9 cellular contexts compared by ENCODE assay signal in the genomic region with DNA sequence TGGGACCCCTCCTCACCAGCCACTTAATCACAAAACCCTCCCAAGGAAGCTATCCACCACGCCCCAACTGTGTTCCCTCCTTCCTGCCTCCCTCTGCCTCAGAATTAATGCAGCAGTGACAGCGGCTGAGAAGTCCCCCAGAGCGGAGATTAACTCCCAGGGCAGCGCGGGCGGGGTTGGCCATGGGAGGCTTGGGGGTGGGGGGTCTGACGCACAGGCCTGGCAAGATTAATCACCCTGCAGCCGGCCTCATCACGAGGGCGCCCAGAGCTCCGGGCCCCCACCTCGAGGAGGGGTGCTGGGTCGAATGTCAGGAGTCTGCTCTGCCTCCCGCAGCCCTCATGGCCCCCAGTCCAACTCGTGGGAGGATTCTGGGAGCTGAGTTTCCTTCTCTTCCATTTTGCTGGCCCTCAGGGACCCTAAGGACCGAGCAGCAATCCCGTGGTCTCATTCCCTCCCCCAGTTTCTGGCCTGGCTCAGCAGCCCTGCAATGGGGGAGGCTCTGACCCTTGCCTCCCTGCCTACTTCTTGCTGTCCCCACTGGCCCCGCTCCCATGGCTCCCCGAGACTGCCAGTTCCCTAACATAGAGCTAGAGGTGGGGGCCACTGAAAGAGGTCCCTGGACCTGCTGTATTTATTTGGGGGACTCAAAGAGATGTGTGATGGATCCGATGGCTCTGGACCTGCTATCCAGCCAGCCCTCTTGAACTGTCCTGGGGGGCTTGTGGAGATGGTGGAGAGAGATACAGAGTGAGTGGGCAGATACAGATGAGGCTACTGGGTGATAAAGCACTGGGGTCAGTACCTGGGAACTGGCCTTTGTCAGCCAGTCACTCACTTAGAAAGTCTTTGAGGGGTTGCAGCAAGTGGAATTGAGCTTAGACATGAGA. TPM values are rescaled to one million over a fixed set of nuclear protein-coding genes. Genes with fewer than 3 reads are reported as not detected.
DNase-seq lines count a peak whose midpoint lies in the region; ATAC-seq and TF ChIP-seq lines count a peak whose summit lies in the region.
"Had no signal": no experiment of that assay in that cellular context is flagged by ENCODE, and none has a peak within 500 bp of the region (broad histone marks: within the 10 kb centered on the region; RNA-seq: fewer than 3 reads in every experiment).

No MANE protein-coding gene starts in this region.

- peaks cover 9% of the 10 kb centered on the region for H3K27me3 Mint-ChIP-seq in brain

- no peak overlapping the region for H3K4me3 ChIP-seq in left lung
- no peak overlapping the region for H3K4me3 ChIP-seq in thyroid gland (replicated peaks in 1 of 3)

- no peak overlapping the region for H3K27ac ChIP-seq in left lung
- peak overlapping the region; percentile 20 to 74 (median 65) for H3K27ac ChIP-seq in thyroid gland

- intact Hi-C loops in left lung (cut with DNase I) (loop anchor here in 1 of 2 donors (10.0 kb wide), 1 partner anchor 56 kb away; no protein-coding TSS in a partner anchor), thyroid gland (cut with DNase I) (no loop called here)

- peak; percentile 5 for ATAC-seq in left lung

- H3K4me1 Mint-ChIP-seq in brain: peaks cover 96% of the 10 kb centered on the region

- H3K27me3 ChIP-seq in left lung: peaks cover 0 to 22% of the 10 kb centered on the region in 2 donors
- H3K27me3 ChIP-seq in thyroid gland: no peaks in the 10 kb centered on the region

- peak; percentile 35 for DNase-seq in NCI-H2171 treated with DMSO at 0.1 percent for 48 hours (lab: John Stamatoyannopoulos, UW)
- no peak for DNase-seq in NCI-H2171 (lab: John Stamatoyannopoulos, UW)
- no peak for DNase-seq in left lung
- no peak for DNase-seq in thyroid gland
- no peak for DNase-seq in stimulated activated CD8-positive, alpha-beta memory T cell treated with anti-CD3 and anti-CD28 coated beads, Interleukin-4, amount 100 ng/mL, for 48 hours
- DNase-seq in NCI-H1105 treated with DMSO at 0.1 percent for 48 hours (lab: John Stamatoyannopoulos, UW): no peak
- no peak for DNase-seq in NCI-H510A treated with DMSO at 0.1 percent for 48 hours (lab: John Stamatoyannopoulos, UW)
- DNase-seq: activated naive CD4-positive, alpha-beta T cell treated with Interleukin-2 at 50 U/mL for 16 hours had no signal

- no peak for TF ChIP-seq POLR2A in thyroid gland (IDR thresholded peaks at IDR 0.05)

- 45 to 60% methylated on average over 7 to 19 of the region's 20 CpGs for WGBS in thyroid gland, 2 donors

- peak overlapping the region; percentile 85 to 98 (median 95) for H3K27ac Mint-ChIP-seq in brain

- peaks cover 0 to 6% (median 0%) of the 10 kb centered on the region in 5 experiments for H3K9me3 Mint-ChIP-seq in brain

- H3K4me1 ChIP-seq in left lung (peaks cover 10 to 17% of the 10 kb centered on the region in 2 donors), thyroid gland (peaks cover 34 to 54% of the 10 kb centered on the region in 2 donors)

- peak overlapping the region; percentile 17 to 56 (median 39) for H3K4me3 Mint-ChIP-seq in brain

- H3K9me3 ChIP-seq in left lung: no peaks in the 10 kb centered on the region
- no peaks in the 10 kb centered on the region for H3K9me3 ChIP-seq in thyroid gland

- TF ChIP-seq CTCF in brain (conservative IDR thresholded peaks at IDR 0.05) (peak; percentile 1 to 5), left lung (IDR thresholded peaks at IDR 0.05) (no peak), thyroid gland (IDR thresholded peaks at IDR 0.05) (no peak)

- no peaks in the 10 kb centered on the region for H3K36me3 Mint-ChIP-seq in brain

- H3K36me3 ChIP-seq in left lung (no peaks in the 10 kb centered on the region), thyroid gland (no peaks in the 10 kb centered on the region)

RNA-seq across cellular contexts. Expression of a gene that starts 42.5 kb away (rescaled TPM):
- 79.7 TPM for polyA plus RNA-seq in brain (ENCODE audit: insufficient read depth, low read depth, low replicate concordance)
- total RNA-seq in left lung (10 to 100 TPM; 24.5 to 29.6 TPM), thyroid gland (10 to 100 TPM; 52.3 to 81.8 (median 62.6) TPM)

Comparison
In these comparisons a context has a peak if more than half of its experiments do, and no peak if none do; other contexts are left out.
1. CTCF ChIP-seq: peak in brain (2 of 2); none in left lung (0 of 2) and thyroid gland (0 of 6).
2. H3K27ac ChIP-seq: peak in thyroid gland (3 of 3); none in left lung (0 of 2).